In genomic region chr18:14748496-14748895, GRCh38 we compare ENCODE assay signal across 26 cellular contexts. TPM values are rescaled to one million over a fixed set of nuclear protein-coding genes. Genes with fewer than 3 reads are reported as not detected.
DNase-seq lines count a peak whose midpoint lies in the region; ATAC-seq, FAIRE-seq and TF ChIP-seq lines count a peak whose summit lies in the region.
"Had no signal": no experiment of that assay in that cellular context is flagged by ENCODE, and none has a peak within 500 bp of the region (broad histone marks: within the 10 kb centered on the region; RNA-seq: fewer than 3 reads in every experiment).

No MANE protein-coding gene starts in this region.

- POLR2A ChIA-PET in CD4-positive, alpha-beta T cell (lab: Charles Lee) = no interaction called here
- POLR2A ChIA-PET in WTC11 (lab: Charles Lee) = no interaction called here

- no peak for ATAC-seq in CD4-positive, alpha-beta T cell (ENCODE audit: poor library complexity)
- no peak for ATAC-seq in WTC11
- ATAC-seq: effector memory CD8-positive, alpha-beta T cell; HCT116 had no signal

- H3K27me3 ChIP-seq in CD4-positive, alpha-beta T cell (ENCODE audit: control insufficient read depth, insufficient read depth, low read length) = peaks cover 6% of the 10 kb centered on the region

- H3K27ac Mint-ChIP-seq in CD4-positive, alpha-beta T cell = no peak overlapping the region
- H3K27ac Mint-ChIP-seq in WTC11 = no peak overlapping the region
- H3K27ac Mint-ChIP-seq: CD8-positive, alpha-beta memory T cell; effector memory CD8-positive, alpha-beta T cell; memory B cell had no signal

- in situ Hi-C loops in astrocyte of the cerebellum (cut with HindIII; ENCODE audit: low sequenced_read_pairs) = no loop called here

- peaks cover 22% of the 10 kb centered on the region for H3K27me3 Mint-ChIP-seq in CD4-positive, alpha-beta T cell
- H3K27me3 Mint-ChIP-seq in WTC11 (ENCODE audit: low read depth) = peaks cover 6% of the 10 kb centered on the region
- H3K27me3 Mint-ChIP-seq: memory B cell had no signal

- H3K9ac ChIP-seq in kidney (ENCODE audit: low read length in 2 of 2) = no peak overlapping the region

- TF ChIP-seq CTCF in 22Rv1 (IDR thresholded peaks at IDR 0.05) = no peak
- TF ChIP-seq CTCF in CD4-positive, alpha-beta T cell (IDR thresholded peaks at IDR 0.05) = no peak
- TF ChIP-seq CTCF in astrocyte of the cerebellum (IDR thresholded peaks at IDR 0.05; ENCODE audit: low read depth, low read length, missing control alignments) = no peak
- no peak for TF ChIP-seq CTCF in kidney (IDR thresholded peaks at IDR 0.05; ENCODE audit: borderline replicate concordance, extremely low read depth, insufficient read depth)
- TF ChIP-seq CTCF in WTC11 (IDR thresholded peaks at IDR 0.05) = no peak

- peaks cover 4% of the 10 kb centered on the region for H3K4me1 Mint-ChIP-seq in CD4-positive, alpha-beta T cell (ENCODE audit: low read depth)
- no peaks in the 10 kb centered on the region for H3K4me1 Mint-ChIP-seq in WTC11
- H3K4me1 Mint-ChIP-seq: memory B cell had no signal

- H3K4me1 ChIP-seq in kidney (ENCODE audit: control insufficient read depth in 1 of 2, insufficient read depth in 1 of 2, low read depth in 1 of 2, low read length in 2 of 2) = no peaks in the 10 kb centered on the region
- H3K4me1 ChIP-seq: pancreas had no signal

- no peak for DNase-seq in CD4-positive, alpha-beta T cell
- DNase-seq in astrocyte of the cerebellum (ENCODE audit: low read depth) (no peak), kidney (peak; percentile 61), EL (no peak), NCI-H2081 treated with DMSO at 0.1 percent for 48 hours (lab: John Stamatoyannopoulos, UW) (no peak), WTC11 (ENCODE audit: low spot score) (no peak)
- DNase-seq: activated CD4-positive, alpha-beta T cell treated with anti-CD3 and anti-CD28 coated beads, Interleukin-2, amount 50 U/mL, for 1 hour; activated CD8-positive, alpha-beta memory T cell treated with anti-CD3 and anti-CD28 coated beads, Interleukin-2, amount 50 U/mL, for 4 hours; activated effector memory CD4-positive, alpha-beta T cell treated with anti-CD3 and anti-CD28 coated beads, Interleukin-2, amount 50 U/mL, for 16 hours; effector memory CD8-positive, alpha-beta T cell; GDM1; KBM-7; NCI-H2171 treated with DMSO at 0.1 percent for 48 hours; NCI-H524 treated with DMSO at 0.1 percent for 48 hours; RPMI8226; sigmoid colon had no signal

- CTCF ChIA-PET in CD4-positive, alpha-beta T cell (lab: Charles Lee) = no interaction called here
- CTCF ChIA-PET in WTC11 (lab: Charles Lee) = no interaction called here

- H3K36me3 ChIP-seq in kidney (ENCODE audit: control insufficient read depth in 1 of 2, insufficient read depth in 2 of 2, low read length in 2 of 2) = no peaks in the 10 kb centered on the region
- H3K36me3 ChIP-seq: esophagus muscularis mucosa, pancreas, sigmoid colon had no signal

- H3K27ac ChIP-seq in 22Rv1 (peak overlapping the region; percentile 57), kidney (ENCODE audit: low read depth in 2 of 2, low read length in 2 of 2) (no peak overlapping the region)
- H3K27ac ChIP-seq in CD4-positive, alpha-beta T cell (ENCODE audit: low read depth, low read length) = no peak overlapping the region
- H3K27ac ChIP-seq: esophagus muscularis mucosa, pancreas, sigmoid colon, SK-N-MC had no signal

- no peaks in the 10 kb centered on the region for H3K9me3 Mint-ChIP-seq in CD4-positive, alpha-beta T cell
- peaks cover 24% of the 10 kb centered on the region for H3K9me3 Mint-ChIP-seq in WTC11
- H3K9me3 Mint-ChIP-seq: CD8-positive, alpha-beta memory T cell; effector memory CD8-positive, alpha-beta T cell had no signal

- no peaks in the 10 kb centered on the region for H3K36me3 Mint-ChIP-seq in CD4-positive, alpha-beta T cell (ENCODE audit: low read depth)
- peaks cover 25% of the 10 kb centered on the region for H3K36me3 Mint-ChIP-seq in WTC11
- H3K36me3 Mint-ChIP-seq: CD8-positive, alpha-beta memory T cell; memory B cell had no signal

- H3K4me3 ChIP-seq in astrocyte of the cerebellum (ENCODE audit: low read depth, low read length) (peak overlapping the region; percentile 18), kidney (ENCODE audit: low read length in 2 of 2) (no peak overlapping the region)
- H3K4me3 ChIP-seq: pancreas, sigmoid colon, SK-N-MC had no signal

- no peak for FAIRE-seq in kidney (lab: Jason Lieb, UNC)
- FAIRE-seq: frontal cortex, pancreas had no signal

- peak overlapping the region; percentile 80 for H3K4me3 Mint-ChIP-seq in CD4-positive, alpha-beta T cell
- no peak overlapping the region for H3K4me3 Mint-ChIP-seq in WTC11
- H3K4me3 Mint-ChIP-seq: memory B cell had no signal

- intact Hi-C loops in CD4-positive, alpha-beta T cell (cut with DNase I, micrococcal nuclease) = no loop called here
- intact Hi-C loops in kidney (cut with DNase I) = no loop called here

- no peaks in the 10 kb centered on the region for H3K9me3 ChIP-seq in CD4-positive, alpha-beta T cell (ENCODE audit: control insufficient read depth, low read length)
- H3K9me3 ChIP-seq in kidney (ENCODE audit: control insufficient read depth in 1 of 2, low read length in 2 of 2) = no peaks in the 10 kb centered on the region
- H3K9me3 ChIP-seq: esophagus muscularis mucosa, pancreas, sigmoid colon had no signal

TF ChIP-seq in WTC11, 78 proteins besides CTCF, POLR2A, EP300 and RAD21:
- TF ChIP-seq JUN (CRISPR knock-in tag; IDR thresholded peaks at IDR 0.05) (no peak), E2F4 (CRISPR knock-in tag; IDR thresholded peaks at IDR 0.05; ENCODE audit: borderline replicate concordance, low read depth) (no peak)
TF ChIP-seq in WTC11: peak in this region for 0.

RNA-seq across cellular contexts. Expression of gene ANKRD30B, which starts 0.5 kb away (rescaled TPM):
- not detected for total RNA-seq in CD4-positive, alpha-beta T cell
- total RNA-seq in kidney (not detected), WTC11 (2021) (not detected in 3 replicates)
- not detected for polyA plus RNA-seq in kidney (ENCODE audit: insufficient read depth, low read depth, low replicate concordance)
- total RNA-seq: CD8-positive, alpha-beta memory T cell; chondrocyte; esophagus muscularis mucosa; T-helper 2 cell treated with Interferon-gamma antibody and Interleukin-4, amounts not matched to agents 100 ng/mL and 5 ng/mL, for 36 hours had no signal
- polyA plus RNA-seq: CD8-positive, alpha-beta memory T cell had no signal
